ENCODE assay signal across 8 cellular contexts in the genomic region with DNA sequence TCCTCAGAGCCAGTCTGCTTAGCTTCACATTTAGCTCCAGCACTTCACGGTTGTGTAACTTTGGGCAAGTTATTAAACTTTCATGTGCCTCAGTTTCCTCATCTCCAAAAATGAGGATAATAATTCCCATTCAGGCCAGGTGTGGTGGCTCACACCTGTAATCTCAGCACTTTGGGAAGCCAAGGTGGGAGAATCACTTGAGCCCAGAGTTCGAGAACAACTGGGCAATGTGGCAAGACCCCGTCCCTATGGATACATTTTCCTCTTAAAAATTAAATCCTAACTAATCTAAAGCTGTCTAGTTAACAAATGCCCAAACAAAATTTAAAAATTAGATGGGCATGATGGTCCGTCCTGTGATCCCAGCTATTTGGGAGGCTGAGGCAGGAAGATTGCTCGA. TPM values are rescaled to one million over a fixed set of nuclear protein-coding genes. Genes with fewer than 3 reads are reported as not detected.
"Had no signal": no experiment of that assay in that cellular context is flagged by ENCODE, and none has a peak within 500 bp of the region (broad histone marks: within the 10 kb centered on the region; RNA-seq: fewer than 3 reads in every experiment).

No MANE protein-coding gene starts in this region.

- H3K9me3 ChIP-seq: HAP-1 had no signal

- ATAC-seq: HCT116, K562 had no signal

- H3K27ac ChIP-seq: GM23248 had no signal

- DNase-seq: GM23248, GOT3, H7, IMR-90, KG1 had no signal

- H3K4me3 ChIP-seq: GM23248, HAP-1, K562 had no signal

RNA-seq across cellular contexts. Expression of gene PSTPIP1, which starts 56.2 kb away (rescaled TPM):
- total RNA-seq: GM23248, K562 had no signal
